In genomic region chr10:112456533-112456932, GRCh38 we compare ENCODE assay signal across 16 cellular contexts. TPM values are rescaled to one million over a fixed set of nuclear protein-coding genes. Genes with fewer than 3 reads are reported as not detected.
DNase-seq lines count a peak whose midpoint lies in the region; ATAC-seq, FAIRE-seq and TF ChIP-seq lines count a peak whose summit lies in the region.
"Had no signal": no experiment of that assay in that cellular context is flagged by ENCODE, and none has a peak within 500 bp of the region (broad histone marks: within the 10 kb centered on the region; RNA-seq: fewer than 3 reads in every experiment).

No MANE protein-coding gene starts in this region.

- CTCF ChIA-PET in GM12878 (lab: Yijun Ruan, JAX), result interaction anchor here (0.7 to 2.3 kb wide), 4 partner anchors 10 to 21 kb away, joined by 3 to 17 read pairs (median 6); no protein-coding TSS in a partner anchor

- TF ChIP-seq POLR2A in GM12878 (IDR thresholded peaks at IDR 0.05; ENCODE audit: low read depth, low read length), result no peak

- FAIRE-seq in D721Med (lab: Jason Lieb, UNC) (no peak), GM12878 (lab: Jason Lieb, UNC) (no peak)
- FAIRE-seq: GM18507, GM19239 had no signal

- no peaks in the 10 kb centered on the region; a peak in 1 of 4 replicates for H3K36me3 ChIP-seq in GM12878 (ENCODE audit: control insufficient read depth in 2 of 2, insufficient read depth in 2 of 2, low read length in 1 of 2)

- RAD21 ChIA-PET in GM12878 (lab: Charles Lee; ENCODE audit: unreplicated experiment), result interaction anchor here (0.8 kb wide), 1 partner anchor 82 kb away, joined by 4 read pairs; no protein-coding TSS in a partner anchor

- TF ChIP-seq RAD21 in GM12878 (IDR thresholded peaks at IDR 0.05; ENCODE audit: insufficient read depth, low read depth, low read length), result peak; percentile 35; the same call in 1 of the 2 replicates

- H3K79me2 ChIP-seq in GM12878 (ENCODE audit: control insufficient read depth, insufficient read depth, low read length), result no peaks in the 10 kb centered on the region; the same call in none of the 2 replicates

- H3K9ac ChIP-seq in GM12878 (ENCODE audit: control insufficient read depth, insufficient read depth, low read length), result no peak overlapping the region

- H3K27me3 ChIP-seq in GM12878 (replicated peaks in 1 of 2; ENCODE audit: control insufficient read depth in 2 of 2, insufficient read depth in 2 of 2, low read length in 1 of 2), result no peaks in the 10 kb centered on the region
- H3K27me3 ChIP-seq: testis had no signal

- BruUV-seq in GM12878 (replicated peaks; lab: Mats Ljungman, UMichigan), result no TSS peak

- WGBS in GM12878 (ENCODE audit: insufficient coverage, insufficient replicate concordance, low lambda C conversion rate, missing lambda C conversion rate), result 96% methylated on average over 2 of the region's 2 CpGs

- TF ChIP-seq EP300 in GM12878 (IDR thresholded peaks at IDR 0.05; ENCODE audit: borderline replicate concordance in 1 of 2, control insufficient read depth in 1 of 2, low read depth in 2 of 2, low read length in 2 of 2), result no peak

- H3K4me2 ChIP-seq in GM12878 (ENCODE audit: control insufficient read depth, insufficient read depth), result no peak overlapping the region

- H4K20me1 ChIP-seq in GM12878 (ENCODE audit: control insufficient read depth, insufficient read depth), result no peaks in the 10 kb centered on the region

- H2AFZ ChIP-seq in GM12878 (ENCODE audit: control insufficient read depth, low read depth, low read length), result no peak overlapping the region

- no peaks in the 10 kb centered on the region for H3K4me1 ChIP-seq in GM12878 (ENCODE audit: control insufficient read depth, insufficient read depth, low read length)

- DNase-seq in D721Med (ENCODE audit: insufficient read length, low spot score), result no peak
- peak; percentile 47 to 51 for DNase-seq in Kasumi-1 (lab: John Stamatoyannopoulos, UW)
- no peak for DNase-seq in GM12878 (ENCODE audit: low read depth, low spot score)
- DNase-seq in 8988T, result no peak
- DNase-seq in mucosa of gallbladder (ENCODE audit: low spot score), result no peak
- DNase-seq: activated gamma-delta T cell; left ventricle myocardium superior; naive thymus-derived CD8-positive, alpha-beta T cell; NCI-H1105 treated with DMSO at 0.1 percent for 48 hours; NCI-H446 treated with DMSO at 0.1 percent for 48 hours; testis had no signal

- intact Hi-C loops in GM12878 (cut with micrococcal nuclease; ENCODE audit: unreplicated experiment), result loop anchor here (10.0 kb wide), 1 partner anchor 272 kb away; the partner anchor contains the start of gene GPAM

- SMC1A ChIA-PET in GM12878 (lab: Charles Lee; ENCODE audit: uncharacterized antibody, unreplicated experiment), result interaction anchor here (0.9 to 1.3 kb wide), 3 partner anchors 10 to 70 kb away, joined by 3 read pairs; partner anchors contain the start of gene ZDHHC6

- ATAC-seq in GM12878 (peak; percentile 64), SK-N-SH treated with all-trans-retinoic acid at 6 μM for 48 hours (no peak), GM21526 (IDR thresholded peaks at IDR 0.05; ENCODE audit: low FRiP score, unreplicated experiment) (no peak)
- ATAC-seq: left ventricle myocardium superior; naive thymus-derived CD8-positive, alpha-beta T cell had no signal

- H3K27ac ChIP-seq in 22Rv1, result no peak overlapping the region
- no peak overlapping the region for H3K27ac ChIP-seq in GM12878 (ENCODE audit: control insufficient read depth, insufficient read depth)

- TF ChIP-seq CTCF in 22Rv1 (IDR thresholded peaks at IDR 0.05) (peak; percentile 23), D721Med (IDR thresholded peaks at IDR 0.05; ENCODE audit: insufficient read depth, missing control alignments) (peak; percentile 2), GM12878 (IDR thresholded peaks at IDR 0.05 in 2 of 3, conservative IDR thresholded peaks at IDR 0.05 in 1 of 3; ENCODE audit: control insufficient read depth in 2 of 3, extremely low read depth in 1 of 3, insufficient read depth in 1 of 3, low read depth in 3 of 3, low read length in 3 of 3) (peak; percentile 23 to 33 (median 23); a peak in 4 of 6 replicates)

- in situ Hi-C loops in GM12878 (cut with MboI), result no loop called here

- H3K4me3 ChIP-seq in GM12878, result no peak overlapping the region
- H3K4me3 ChIP-seq: testis had no signal

- POLR2A ChIA-PET in GM12878 (lab: Charles Lee), result interaction anchor here (1.0 kb wide), 1 partner anchor 21 kb away, joined by 3 read pairs; no protein-coding TSS in a partner anchor

- no peaks in the 10 kb centered on the region for H3K9me3 ChIP-seq in GM12878 (replicated peaks; ENCODE audit: control insufficient read depth, insufficient read depth, low read length)
- H3K9me3 ChIP-seq: testis had no signal

TF ChIP-seq in GM12878, 131 proteins besides CTCF, POLR2A, EP300 and RAD21 (continues in another document):
- TF ChIP-seq RELB (IDR thresholded peaks at IDR 0.05; ENCODE audit: low read depth) (no peak), TARDBP (IDR thresholded peaks at IDR 0.05; ENCODE audit: borderline replicate concordance) (no peak), KAT2A (conservative IDR thresholded peaks at IDR 0.05; ENCODE audit: control insufficient read depth, low read depth, low read length) (no peak), NFIC (IDR thresholded peaks at IDR 0.05; ENCODE audit: low read depth, low read length) (no peak)

TF ChIP-seq in SK-N-SH treated with all-trans-retinoic acid at 6 μM for 48 hours, 23 proteins besides CTCF, POLR2A, EP300 and RAD21 (continues in another document):
- TF ChIP-seq BACH2 (CRISPR knock-in tag; IDR thresholded peaks at IDR 0.05; ENCODE audit: borderline replicate concordance), result no peak
- TF ChIP-seq ARNTL (CRISPR knock-in tag; IDR thresholded peaks at IDR 0.05; ENCODE audit: borderline replicate concordance, low read depth), result no peak
- no peak for TF ChIP-seq CSRNP3 (CRISPR knock-in tag; IDR thresholded peaks at IDR 0.05)
- no peak for TF ChIP-seq ZFP30 (CRISPR knock-in tag; IDR thresholded peaks at IDR 0.05)
- no peak for TF ChIP-seq TOX (CRISPR knock-in tag; IDR thresholded peaks at IDR 0.05; ENCODE audit: borderline replicate concordance)
- no peak for TF ChIP-seq RARB (CRISPR knock-in tag; IDR thresholded peaks at IDR 0.05)
- no peak for TF ChIP-seq ISL1 (CRISPR knock-in tag; IDR thresholded peaks at IDR 0.05)
- TF ChIP-seq SNAI2 (CRISPR knock-in tag; IDR thresholded peaks at IDR 0.05), result no peak
- TF ChIP-seq ZNF565 (CRISPR knock-in tag; conservative IDR thresholded peaks at IDR 0.05; ENCODE audit: low read depth), result no peak
- TF ChIP-seq TCF4 (CRISPR knock-in tag; IDR thresholded peaks at IDR 0.05; ENCODE audit: borderline replicate concordance), result no peak

RNA-seq across cellular contexts. Expression of gene VTI1A, which starts 9.5 kb away (rescaled TPM):
- total RNA-seq in GM12878 (2013; cell fraction: nucleolus; rRNA removed), result 189 and 219 TPM in 2 replicates
- 31.5 and 37.0 TPM in 2 replicates for total RNA-seq in GM12878 (2014; rRNA removed)
- 31.0 and 32.2 TPM in 2 replicates for total RNA-seq in GM12878 (2014; rRNA removed; fragmentation: Illumina TruSeq; extraction: Trizol)
- 30.1 and 35.1 TPM in 2 replicates for total RNA-seq in GM12878 (2021)
- polyA plus RNA-seq in GM12878 (2011; ENCODE audit: low read depth), result 9.3 TPM
- polyA plus RNA-seq in GM12878 (2011; rRNA removed), result 21.5 and 28.9 TPM in 2 replicates
- polyA plus RNA-seq in GM12878 (2011; cell fraction: cytosol; rRNA removed), result 14.6 and 17.1 TPM in 2 replicates
- polyA plus RNA-seq in GM12878 (2011; cell fraction: nucleus; rRNA removed), result 27.4 and 30.5 TPM in 2 replicates
- 13.1 and 13.5 TPM in 2 replicates for polyA plus RNA-seq in GM12878 (2012)
- 23.4 and 25.9 TPM in 2 replicates for polyA plus RNA-seq in GM12878 (2014; fragmentation: Illumina TruSeq; extraction: Trizol)
- polyA plus RNA-seq in GM12878 (2014; fragmentation: Nextera tagmentation; extraction: Ambion mirVana), result 10 to 100 TPM; 12.4 to 12.5 TPM
- polyA plus RNA-seq in GM12878 (2014; rRNA removed), result 19.5 and 20.1 TPM in 2 replicates
- 10 to 100 TPM; 38.5 to 43.2 TPM for polyA plus RNA-seq in GM12878 (2016; fragmentation: Nextera tagmentation; extraction: Ambion mirVana)
- 22.7 and 31.1 TPM in 2 replicates for polyA minus RNA-seq in GM12878 (2011; rRNA and poly(A)+ RNA removed)
- 8.2 and 8.6 TPM in 2 replicates for polyA minus RNA-seq in GM12878 (2011; cell fraction: cytosol; rRNA and poly(A)+ RNA removed)
- 53.7 and 97.4 TPM in 2 replicates for polyA minus RNA-seq in GM12878 (2011; cell fraction: nucleus; rRNA and poly(A)+ RNA removed)
- total RNA-seq in mucosa of gallbladder, result 28.1 TPM

RNA-seq across cellular contexts. Expression of gene ZDHHC6, which starts 9.8 kb away (rescaled TPM):
- 75.3 and 76.5 TPM in 2 replicates for total RNA-seq in GM12878 (2013; cell fraction: nucleolus; rRNA removed)
- total RNA-seq in GM12878 (2014; rRNA removed) (23.8 and 28.9 TPM in 2 replicates), GM12878 (2014; rRNA removed; fragmentation: Illumina TruSeq; extraction: Trizol) (30.9 and 34.0 TPM in 2 replicates), GM12878 (2021) (28.3 and 30.9 TPM in 2 replicates), mucosa of gallbladder (34.2 TPM)
- polyA plus RNA-seq in GM12878 (2011; ENCODE audit: low read depth), result 20.4 TPM
- polyA plus RNA-seq in GM12878 (2011; rRNA removed) (40.5 and 42.0 TPM in 2 replicates), GM12878 (2014; fragmentation: Illumina TruSeq; extraction: Trizol) (39.6 and 50.9 TPM in 2 replicates), GM12878 (2014; fragmentation: Nextera tagmentation; extraction: Ambion mirVana) (10 to 100 TPM; 29.5 to 31.8 TPM), GM12878 (2014; rRNA removed) (35.2 and 39.5 TPM in 2 replicates), GM12878 (2016; fragmentation: Nextera tagmentation; extraction: Ambion mirVana) (10 to 100 TPM; 58.2 to 59.4 TPM)
- polyA plus RNA-seq in GM12878 (2011; cell fraction: cytosol; rRNA removed), result 16.2 and 16.5 TPM in 2 replicates
- polyA plus RNA-seq in GM12878 (2011; cell fraction: nucleus; rRNA removed), result 70.3 and 87.8 TPM in 2 replicates
- polyA plus RNA-seq in GM12878 (2012), result 26.6 and 30.3 TPM in 2 replicates
- polyA minus RNA-seq in GM12878 (2011; rRNA and poly(A)+ RNA removed), result 20.0 and 21.8 TPM in 2 replicates
- 7.4 and 8.6 TPM in 2 replicates for polyA minus RNA-seq in GM12878 (2011; cell fraction: cytosol; rRNA and poly(A)+ RNA removed)
- polyA minus RNA-seq in GM12878 (2011; cell fraction: nucleus; rRNA and poly(A)+ RNA removed), result 24.4 and 27.5 TPM in 2 replicates

Comparison
In these comparisons a context has a peak if more than half of its experiments do, and no peak if none do; other contexts are left out.
1. DNase-seq: peak in Kasumi-1 (2 of 2); none in D721Med (single experiment), GM12878 (single experiment), 8988T (single experiment) and mucosa of gallbladder (single experiment).
2. Peak in every context shown above with its lines, with median percentiles within 50 percentile points of each other: CTCF ChIP-seq.